ENCODE assay signal across 19 cellular contexts in genomic region chr1:100433563-100433962, GRCh38.
"Had no signal": no experiment of that assay in that cellular context is flagged by ENCODE, and none has a peak within 500 bp of the region (broad histone marks: within the 10 kb centered on the region; RNA-seq: fewer than 3 reads in every experiment).

No MANE protein-coding gene starts in this region.

- DNase-seq: activated B cell treated with CpG ODN at 0.5 μM for 24 hours; activated CD4-positive, alpha-beta T cell treated with anti-CD3 and anti-CD28 coated beads, Interleukin-2, amount 10 ng/mL, durations not matched to agents 7 days and 5 days; activated naive CD4-positive, alpha-beta T cell treated with anti-CD3 and anti-CD28 coated beads, Interleukin-2, amount 50 U/mL, for 16 hours; amygdala; brain microvascular endothelial cell; dorsolateral prefrontal cortex; immature natural killer cell; left colon; natural killer cell; right cardiac atrium; SK-N-SH; substantia nigra; T-helper 2 cell; transverse colon had no signal

- H3K36me3 Mint-ChIP-seq: natural killer cell had no signal

- ATAC-seq: natural killer cell; right cardiac atrium; stimulated activated memory B cell treated with anti-CD40 and anti-IgM and Interleukin-4, amounts not matched to agents 10 μg/mL and 1 μg/mL and 100 μg/mL, for 72 hours had no signal

- H3K4me3 ChIP-seq: dorsolateral prefrontal cortex, esophagus muscularis mucosa, lung, transverse colon had no signal

- H3K9me3 Mint-ChIP-seq: activated B cell treated with CpG ODN at 0.5 μM for 24 hours; activated T-helper 2 cell treated with anti-CD3 and anti-CD28 coated beads, Interferon-gamma antibody, Interleukin-2, Interleukin-4, amounts not matched to agents 10 μg/mL and 5 μg/mL and 100 μg/mL, durations not matched to agents 14 hours and 24 hours and 36 hours; immature natural killer cell; natural killer cell; stimulated activated memory B cell treated with anti-CD40 and anti-IgM and Interleukin-4, amounts not matched to agents 10 μg/mL and 1 μg/mL and 100 μg/mL, for 72 hours had no signal

- H3K27me3 Mint-ChIP-seq: activated B cell treated with CpG ODN at 0.5 μM for 24 hours; activated CD4-positive, alpha-beta T cell treated with anti-CD3 and anti-CD28 coated beads, Interleukin-2, amount 10 ng/mL, durations not matched to agents 7 days and 5 days; progenitor cell of endocrine pancreas; stimulated activated memory B cell treated with anti-CD40 and anti-IgM and Interleukin-4, amounts not matched to agents 10 μg/mL and 1 μg/mL and 100 μg/mL, for 72 hours had no signal

- H3K4me3 Mint-ChIP-seq: activated B cell treated with CpG ODN at 0.5 μM for 24 hours; activated CD4-positive, alpha-beta T cell treated with anti-CD3 and anti-CD28 coated beads, Interleukin-2, amount 10 ng/mL, durations not matched to agents 7 days and 5 days; immature natural killer cell; natural killer cell; stimulated activated memory B cell treated with anti-CD40 and anti-IgM and Interleukin-4, amounts not matched to agents 10 μg/mL and 1 μg/mL and 100 μg/mL, for 72 hours had no signal

- H3K9ac ChIP-seq: SK-N-SH had no signal

- H3K36me3 ChIP-seq: brain microvascular endothelial cell, esophagus muscularis mucosa, transverse colon had no signal

- H3K27ac ChIP-seq: brain microvascular endothelial cell, dorsolateral prefrontal cortex, esophagus muscularis mucosa, transverse colon had no signal

- H3K27ac Mint-ChIP-seq: activated B cell treated with CpG ODN at 0.5 μM for 24 hours; activated CD4-positive, alpha-beta T cell treated with anti-CD3 and anti-CD28 coated beads, Interleukin-2, amount 10 ng/mL, durations not matched to agents 7 days and 5 days; activated T-helper 2 cell treated with anti-CD3 and anti-CD28 coated beads, Interferon-gamma antibody, Interleukin-2, Interleukin-4, amounts not matched to agents 10 μg/mL and 5 μg/mL and 100 μg/mL, durations not matched to agents 14 hours and 24 hours and 36 hours; progenitor cell of endocrine pancreas; stimulated activated memory B cell treated with anti-CD40 and anti-IgM and Interleukin-4, amounts not matched to agents 10 μg/mL and 1 μg/mL and 100 μg/mL, for 72 hours had no signal

- H3K9me3 ChIP-seq: esophagus muscularis mucosa, SK-N-SH, transverse colon had no signal
